Comparison of ENCODE assay signal across 1 cellular context in the genomic region with DNA sequence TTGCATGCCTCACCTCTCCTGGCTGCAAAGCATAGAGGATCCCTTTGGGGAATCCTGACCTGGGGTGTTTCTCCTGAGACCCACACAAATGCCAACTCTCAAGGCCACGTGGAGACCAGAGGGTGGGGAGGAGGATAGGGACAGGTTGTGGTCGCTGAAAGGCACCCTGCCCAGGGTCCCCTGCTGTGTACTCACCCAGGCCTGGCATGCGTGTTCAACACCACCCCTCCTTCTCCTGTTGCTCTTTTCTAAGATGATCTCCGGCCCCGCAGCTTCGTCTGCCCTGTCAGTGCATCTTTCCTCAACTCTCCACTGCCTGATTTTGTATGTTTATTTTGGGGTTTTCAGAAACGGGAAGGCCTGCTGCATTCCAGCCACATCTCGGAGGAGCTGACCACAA.
TF ChIP-seq lines count a peak whose summit lies in the region.

No MANE protein-coding gene starts in this region.

TF ChIP-seq in HepG2, 621 proteins besides CTCF, POLR2A, EP300 and RAD21:
- no peak for TF ChIP-seq PHF20 (CRISPR knock-in tag; IDR thresholded peaks at IDR 0.05)
- no peak for TF ChIP-seq ZFY (CRISPR knock-in tag; IDR thresholded peaks at IDR 0.05)
- TF ChIP-seq ZNF775 (CRISPR knock-in tag; IDR thresholded peaks at IDR 0.05; ENCODE audit: borderline replicate concordance) = no peak
- TF ChIP-seq MTA3 (CRISPR knock-in tag; IDR thresholded peaks at IDR 0.05) = no peak
- TF ChIP-seq ZNF562 (CRISPR knock-in tag; IDR thresholded peaks at IDR 0.05; ENCODE audit: borderline replicate concordance) = no peak
- no peak for TF ChIP-seq ZNF124 (CRISPR knock-in tag; IDR thresholded peaks at IDR 0.05)
- TF ChIP-seq KLF6 (CRISPR knock-in tag; IDR thresholded peaks at IDR 0.05) = no peak
- TF ChIP-seq, protein P1, sequence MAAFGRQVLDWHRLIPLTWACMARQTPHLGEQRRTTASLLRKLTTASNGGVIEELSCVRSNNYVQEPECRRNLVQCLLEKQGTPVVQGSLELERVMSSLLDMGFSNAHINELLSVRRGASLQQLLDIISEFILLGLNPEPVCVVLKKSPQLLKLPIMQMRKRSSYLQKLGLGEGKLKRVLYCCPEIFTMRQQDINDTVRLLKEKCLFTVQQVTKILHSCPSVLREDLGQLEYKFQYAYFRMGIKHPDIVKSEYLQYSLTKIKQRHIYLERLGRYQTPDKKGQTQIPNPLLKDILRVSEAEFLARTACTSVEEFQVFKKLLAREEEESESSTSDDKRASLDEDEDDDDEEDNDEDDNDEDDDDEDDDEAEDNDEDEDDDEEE (CRISPR knock-in tag; IDR thresholded peaks at IDR 0.05) = no peak
- no peak for TF ChIP-seq ZNF761 (CRISPR knock-in tag; conservative IDR thresholded peaks at IDR 0.05)
- no peak for TF ChIP-seq STAG1 (CRISPR knock-in tag; IDR thresholded peaks at IDR 0.05)
- no peak for TF ChIP-seq HOXA5 (CRISPR knock-in tag; IDR thresholded peaks at IDR 0.05)
- no peak for TF ChIP-seq ZNF30 (CRISPR knock-in tag; IDR thresholded peaks at IDR 0.05)
- TF ChIP-seq KDM4B (CRISPR knock-in tag; IDR thresholded peaks at IDR 0.05) = no peak
- no peak for TF ChIP-seq TCF7L2 (IDR thresholded peaks at IDR 0.05; ENCODE audit: low read depth, low read length)
- TF ChIP-seq DNMT3B (CRISPR knock-in tag; conservative IDR thresholded peaks at IDR 0.05) = no peak
- no peak for TF ChIP-seq ZNF543 (CRISPR knock-in tag; IDR thresholded peaks at IDR 0.05)
